In the genomic region with DNA sequence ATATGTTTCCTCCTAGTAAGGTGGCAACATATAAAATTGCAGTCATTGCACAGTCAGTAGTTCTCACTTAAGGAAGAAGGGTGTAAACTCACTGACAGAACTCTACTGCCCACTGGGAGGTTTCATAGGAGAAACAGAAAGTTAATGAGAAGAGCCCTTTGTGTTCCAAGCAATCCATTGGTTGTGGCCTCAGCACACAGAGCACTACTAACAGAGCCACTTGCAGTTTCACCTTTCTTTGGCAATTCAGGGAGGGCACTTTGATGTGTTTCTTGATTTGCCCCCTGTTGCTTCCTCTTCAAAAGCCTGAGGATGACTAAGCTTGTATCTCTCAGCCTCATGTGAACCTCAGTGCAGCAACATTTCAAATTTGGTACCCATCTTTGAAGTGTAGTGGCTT, we compare ENCODE assay signal across 21 cellular contexts.
DNase-seq lines count a peak whose midpoint lies in the region; ATAC-seq, FAIRE-seq and TF ChIP-seq lines count a peak whose summit lies in the region.
"Had no signal": no experiment of that assay in that cellular context is flagged by ENCODE, and none has a peak within 500 bp of the region (broad histone marks: within the 10 kb centered on the region; RNA-seq: fewer than 3 reads in every experiment).

No MANE protein-coding gene starts in this region.

- H3K4me1 Mint-ChIP-seq in GM23338 = peaks cover 5% of the 10 kb centered on the region; the same call in 1 of the 3 replicates
- peaks cover 16% of the 10 kb centered on the region for H3K4me1 Mint-ChIP-seq in neural progenitor cell

- H3K27me3 ChIP-seq in GM23338 (ENCODE audit: insufficient read depth) (no peaks in the 10 kb centered on the region), H1 (replicated peaks in 1 of 4; ENCODE audit: control insufficient read depth in 3 of 4, extremely low read depth in 1 of 4, insufficient read depth in 3 of 4, low read length in 3 of 4) (no peaks in the 10 kb centered on the region), neural progenitor cell (no peaks in the 10 kb centered on the region)

- H3K36me3 ChIP-seq in GM23338 (ENCODE audit: insufficient read depth) = no peaks in the 10 kb centered on the region
- H3K36me3 ChIP-seq in H1 (ENCODE audit: control insufficient read depth in 2 of 4, insufficient read depth in 4 of 4, low read length in 3 of 4) = no peaks in the 10 kb centered on the region
- H3K36me3 ChIP-seq in neural progenitor cell = no peaks in the 10 kb centered on the region

- H3K4me3 Mint-ChIP-seq in GM23338 (no peak overlapping the region), neural progenitor cell (no peak overlapping the region)
- H3K4me3 Mint-ChIP-seq: CD4-positive, alpha-beta T cell; HFFc6 had no signal

- TF ChIP-seq CTCF in GM23338 (conservative IDR thresholded peaks at IDR 0.05; ENCODE audit: low read depth in 2 of 2) = no peak
- no peak for TF ChIP-seq CTCF in H1 (IDR thresholded peaks at IDR 0.05; ENCODE audit: control extremely low read depth in 1 of 3, insufficient read depth in 1 of 3, low read depth in 1 of 3, low read length in 3 of 3)
- no peak for TF ChIP-seq CTCF in neural progenitor cell (IDR thresholded peaks at IDR 0.05)
- TF ChIP-seq CTCF in lower leg skin (IDR thresholded peaks at IDR 0.05) = no peak

- no peak for TF ChIP-seq RAD21 in H1 (IDR thresholded peaks at IDR 0.05 in 1 of 2, conservative IDR thresholded peaks at IDR 0.05 in 1 of 2; ENCODE audit: low read depth in 2 of 2, low read length in 2 of 2)

- no peak overlapping the region for H4K8ac ChIP-seq in H1 (ENCODE audit: extremely low read depth, insufficient read depth, low read length)

- H3K9ac ChIP-seq in H1 (replicated peaks in 1 of 4; ENCODE audit: extremely low read depth in 1 of 4, low read depth in 3 of 4, low read length in 3 of 4) (no peak overlapping the region), neural progenitor cell (no peak overlapping the region)
- H3K9ac ChIP-seq: KMS-11 had no signal

- POLR2A ChIA-PET in H1 (lab: Charles Lee; ENCODE audit: partially characterized antibody) = no interaction called here

- no peak overlapping the region for H3K14ac ChIP-seq in H1 (ENCODE audit: insufficient read length)

- H2BK20ac ChIP-seq in H1 (ENCODE audit: low read length) = no peak overlapping the region

- H3K18ac ChIP-seq in H1 (ENCODE audit: extremely low read depth, low read length) = no peak overlapping the region

- no peak for DNase-seq in GM23338 (ENCODE audit: low spot score)
- peak; percentile 14 for DNase-seq in NCI-H69 (lab: John Stamatoyannopoulos, UW)
- no peak for DNase-seq in H1 (ENCODE audit: low read depth in 1 of 2, low spot score in 2 of 2)
- DNase-seq in neural progenitor cell (ENCODE audit: low spot score) = peak; percentile 9
- DNase-seq in cerebellar nuclear complex (lab: John Stamatoyannopoulos, UW) = no peak
- DNase-seq in lower leg skin (ENCODE audit: low spot score in 2 of 2) = no peak
- DNase-seq: AML-193; Caco-2; CD4-positive, alpha-beta T cell; GDM1; HFFc6 had no signal

- ATAC-seq in GM23338 (peak; percentile 52; the same call in 2 of the 3 replicates), GM18868 (IDR thresholded peaks at IDR 0.05; ENCODE audit: unreplicated experiment) (no peak)
- ATAC-seq: A549, HCT116 had no signal

- H2AFZ ChIP-seq in GM23338 = 0 out of 2 replicates have a peak overlapping the region, but pooled peaks have one; percentile 24
- peak overlapping the region; percentile 57; the same call in 1 of the 2 replicates for H2AFZ ChIP-seq in H1 (ENCODE audit: low read length)
- no peak overlapping the region for H2AFZ ChIP-seq in neural progenitor cell (replicated peaks)

- CTCF ChIA-PET in H1 (lab: Charles Lee; ENCODE audit: partially characterized antibody) = no interaction called here

- FAIRE-seq in H1 (lab: Jason Lieb, UNC) = no peak
- FAIRE-seq: A549, D721Med, GM12892, GM19239, H54 had no signal

- no peak overlapping the region for H2BK15ac ChIP-seq in H1 (ENCODE audit: low read length)

- no peak overlapping the region for H2BK120ac ChIP-seq in H1 (replicated peaks; ENCODE audit: low read depth, low read length)

- no peak for TF ChIP-seq POLR2A in H1 (IDR thresholded peaks at IDR 0.05; ENCODE audit: control extremely low read depth in 1 of 2, low read depth in 2 of 2, low read length in 2 of 2)
- TF ChIP-seq POLR2A in lower leg skin (IDR thresholded peaks at IDR 0.05) = no peak

- H3K9me3 Mint-ChIP-seq in GM23338 (peaks cover 16% of the 10 kb centered on the region; the same call in 2 of the 3 replicates), neural progenitor cell (peaks cover 12% of the 10 kb centered on the region)

- peaks cover 1% of the 10 kb centered on the region; the same call in 1 of the 3 replicates for H3K36me3 Mint-ChIP-seq in GM23338 (ENCODE audit: low read depth)
- peaks cover 3% of the 10 kb centered on the region for H3K36me3 Mint-ChIP-seq in neural progenitor cell

- H3K9me3 ChIP-seq in H1 (ENCODE audit: insufficient read depth in 2 of 2, low read depth in 1 of 2, low read length in 1 of 2) = no peaks in the 10 kb centered on the region
- no peaks in the 10 kb centered on the region for H3K9me3 ChIP-seq in neural progenitor cell (ENCODE audit: low read depth)
- H3K9me3 ChIP-seq: A549, Caco-2 had no signal

- no peak overlapping the region for H2BK12ac ChIP-seq in H1 (ENCODE audit: low read depth, low read length)

- peaks cover 5% of the 10 kb centered on the region; the same call in 1 of the 2 replicates for H3K9me2 ChIP-seq in GM23338 (ENCODE audit: insufficient read depth)

- H3K27ac ChIP-seq in GM23338 (ENCODE audit: low read depth) (no peak overlapping the region), H1 (ENCODE audit: low read depth, low read length) (no peak overlapping the region), neural progenitor cell (no peak overlapping the region)
- H3K27ac ChIP-seq: 22Rv1, A549, C4-2B, KMS-11 had no signal

- no peak overlapping the region for H4K5ac ChIP-seq in H1 (ENCODE audit: insufficient read length, low read depth, low read length)

- TF ChIP-seq EP300 in H1 (IDR thresholded peaks at IDR 0.05; ENCODE audit: borderline replicate concordance in 1 of 2, low read depth in 2 of 2, low read length in 2 of 2) = no peak

- H3K27me3 Mint-ChIP-seq in GM23338 (ENCODE audit: insufficient read depth, low read depth, poor library complexity) (no peaks in the 10 kb centered on the region), neural progenitor cell (ENCODE audit: insufficient read depth, low read depth) (peaks cover 4% of the 10 kb centered on the region)
- H3K27me3 Mint-ChIP-seq: CD4-positive, alpha-beta T cell had no signal

- H3K4ac ChIP-seq in H1 (replicated peaks; ENCODE audit: insufficient read length, low read depth, low read length) = no peak overlapping the region

- intact Hi-C loops in lower leg skin (cut with DNase I; ENCODE audit: low total_unique reads) = no loop called here

- no peaks in the 10 kb centered on the region for H3K23me2 ChIP-seq in H1 (ENCODE audit: low read depth, low read length)

- H3K23ac ChIP-seq in H1 (ENCODE audit: insufficient read length) = no peak overlapping the region

- H3K4me2 ChIP-seq in GM23338 = no peak overlapping the region
- no peak overlapping the region for H3K4me2 ChIP-seq in H1 (ENCODE audit: insufficient read depth in 1 of 2, low read depth in 2 of 2, low read length in 2 of 2)
- peak overlapping the region; percentile 37 for H3K4me2 ChIP-seq in neural progenitor cell
- H3K4me2 ChIP-seq: A549, KMS-11 had no signal

- H4K20me1 ChIP-seq in GM23338 (replicated peaks; ENCODE audit: insufficient read depth) (no peaks in the 10 kb centered on the region), H1 (replicated peaks in 1 of 2; ENCODE audit: control insufficient read depth in 1 of 2, insufficient read depth in 2 of 2, low read length in 2 of 2) (no peaks in the 10 kb centered on the region), neural progenitor cell (ENCODE audit: low read depth) (no peaks in the 10 kb centered on the region)

- H4K91ac ChIP-seq in H1 (replicated peaks; ENCODE audit: insufficient read length, low read length) = no peak overlapping the region

- H3K56ac ChIP-seq in H1 (replicated peaks; ENCODE audit: insufficient read length, low read depth, low read length) = no peak overlapping the region

- no peak overlapping the region for H2BK5ac ChIP-seq in H1 (ENCODE audit: low read depth, low read length)

- H3F3A ChIP-seq in GM23338 (replicated peaks; ENCODE audit: low read depth) = no peaks in the 10 kb centered on the region
- no peaks in the 10 kb centered on the region for H3F3A ChIP-seq in neural progenitor cell (ENCODE audit: low read depth)

- H3K79me1 ChIP-seq in H1 (ENCODE audit: low read depth, low read length) = no peaks in the 10 kb centered on the region

- H3K4me3 ChIP-seq in GM23338 = no peak overlapping the region
- no peak overlapping the region for H3K4me3 ChIP-seq in H1 (ENCODE audit: extremely low read depth in 1 of 4, insufficient read depth in 2 of 4, low read depth in 3 of 4, low read length in 4 of 4)
- no peak overlapping the region for H3K4me3 ChIP-seq in neural progenitor cell
- no peak overlapping the region for H3K4me3 ChIP-seq in lower leg skin (ENCODE audit: low read depth, poor library complexity, severe bottlenecking)
- H3K4me3 ChIP-seq: A549 had no signal

- H2AK5ac ChIP-seq in H1 (ENCODE audit: low read depth, low read length) = no peak overlapping the region

- H3K79me2 ChIP-seq in GM23338 (replicated peaks; ENCODE audit: insufficient read depth) (no peaks in the 10 kb centered on the region), H1 (ENCODE audit: control insufficient read depth in 1 of 2, insufficient read depth in 2 of 2, low read length in 2 of 2) (no peaks in the 10 kb centered on the region), neural progenitor cell (ENCODE audit: low read depth) (no peaks in the 10 kb centered on the region)

- H3K4me1 ChIP-seq in GM23338 (ENCODE audit: insufficient read depth) (no peaks in the 10 kb centered on the region), H1 (replicated peaks in 1 of 4; ENCODE audit: control insufficient read depth in 3 of 4, insufficient read depth in 4 of 4, low read length in 3 of 4) (no peaks in the 10 kb centered on the region), neural progenitor cell (peaks cover 11% of the 10 kb centered on the region)
- H3K4me1 ChIP-seq: A549, Caco-2 had no signal

- H3K27ac Mint-ChIP-seq in GM23338 = peak overlapping the region; percentile 24; the same call in 1 of the 2 replicates
- no peak overlapping the region for H3K27ac Mint-ChIP-seq in neural progenitor cell
- H3K27ac Mint-ChIP-seq: CD4-positive, alpha-beta T cell; HFFc6 had no signal

TF ChIP-seq in GM23338, 12 proteins besides CTCF, POLR2A, EP300 and RAD21 (continues in another document):
- TF ChIP-seq NANOG (IDR thresholded peaks at IDR 0.05; ENCODE audit: borderline replicate concordance) (no peak), ZNF331 (CRISPR knock-in tag; IDR thresholded peaks at IDR 0.05; ENCODE audit: low read depth) (no peak), STAT1 (IDR thresholded peaks at IDR 0.05; ENCODE audit: unreplicated experiment) (no peak), JUNB (IDR thresholded peaks at IDR 0.05; ENCODE audit: unreplicated experiment) (no peak)

TF ChIP-seq in H1, 55 proteins besides CTCF, POLR2A, EP300 and RAD21 (continues in another document):
- no peak for TF ChIP-seq GABPA (IDR thresholded peaks at IDR 0.05; ENCODE audit: borderline replicate concordance, insufficient read depth, low read length)
- TF ChIP-seq CTBP2 (IDR thresholded peaks at IDR 0.05; ENCODE audit: borderline replicate concordance, insufficient read depth, insufficient read length, low read length) = no peak
- TF ChIP-seq POLR2AphosphoS5 (IDR thresholded peaks at IDR 0.05; ENCODE audit: low read depth, low read length) = no peak

Comparison
In these comparisons a context has a peak if more than half of its experiments do, and no peak if none do; other contexts are left out.
1. DNase-seq: peak in NCI-H69 (single experiment) and neural progenitor cell (single experiment); none in GM23338 (single experiment), H1 (0 of 2), cerebellar nuclear complex (0 of 2) and lower leg skin (0 of 2).